In genomic region chr15:60417112-60417511, GRCh38 we compare ENCODE assay signal across 36 cellular contexts.
"Had no signal": no experiment of that assay in that cellular context is flagged by ENCODE, and none has a peak within 500 bp of the region (broad histone marks: within the 10 kb centered on the region; RNA-seq: fewer than 3 reads in every experiment).

No MANE protein-coding gene starts in this region.

- H3K9me3 Mint-ChIP-seq: activated B cell treated with CpG ODN at 0.5 μM for 24 hours; activated CD4-positive, alpha-beta memory T cell treated with anti-CD3 and anti-CD28 coated beads for 36 hours; activated naive CD4-positive, alpha-beta T cell treated with anti-CD3 and anti-CD28 coated beads, Interleukin-2, amount 10 ng/mL, durations not matched to agents 7 days and 5 days; activated naive CD4-positive, alpha-beta T cell treated with anti-CD3 and anti-CD28 coated beads, Interleukin-2, amount 50 U/mL, for 72 hours; activated naive CD8-positive, alpha-beta T cell treated with anti-CD3 and anti-CD28 coated beads, Interleukin-2, amount 10 ng/mL, durations not matched to agents 7 days and 5 days; activated T-cell treated with anti-CD3 and anti-CD28 coated beads, Interleukin-2, amount 50 U/mL, for 24 hours; activated T-cell treated with anti-CD3 and anti-CD28 coated beads, Interleukin-2, amount 50 U/mL, for 72 hours; brain; dendritic cell treated with granulocyte-macrophage colony-stimulating factor and Interleukin-4, amounts not matched to agents 40 ng/mL and 50 ng/mL, for 4 days; endodermal cell; T-helper 2 cell treated with Interferon-gamma antibody and Interleukin-4, amounts not matched to agents 5 μg/mL and 100 μg/mL, for 36 hours had no signal

- H3K27me3 Mint-ChIP-seq: activated B cell treated with CpG ODN at 0.5 μM for 24 hours; activated CD4-positive, alpha-beta memory T cell treated with anti-CD3 and anti-CD28 coated beads for 36 hours; activated CD8-positive, alpha-beta memory T cell treated with anti-CD3 and anti-CD28 coated beads, Interleukin-2, amount 10 ng/mL, durations not matched to agents 7 days and 5 days; activated naive CD4-positive, alpha-beta T cell treated with anti-CD3 and anti-CD28 coated beads, Interleukin-2, amount 10 ng/mL, durations not matched to agents 7 days and 5 days; activated naive CD8-positive, alpha-beta T cell treated with anti-CD3 and anti-CD28 coated beads, Interleukin-2, amount 10 ng/mL, durations not matched to agents 7 days and 5 days; activated T-cell treated with anti-CD3 and anti-CD28 coated beads, Interleukin-2, amount 50 U/mL, for 24 hours; brain; dendritic cell treated with granulocyte-macrophage colony-stimulating factor and Interleukin-4, amounts not matched to agents 40 ng/mL and 50 ng/mL, for 4 days; T-helper 17 cell had no signal

- H3K4me1 Mint-ChIP-seq: activated B cell treated with CpG ODN at 0.5 μM for 24 hours; activated naive CD4-positive, alpha-beta T cell treated with anti-CD3 and anti-CD28 coated beads, Interleukin-2, amount 10 ng/mL, durations not matched to agents 7 days and 5 days had no signal

- H3K27ac ChIP-seq: ascending aorta, breast epithelium, cardiac muscle cell, coronary artery, dorsolateral prefrontal cortex, gastroesophageal sphincter, heart right ventricle, hepatocyte, WERI-Rb-1 had no signal

- H3K4me2 ChIP-seq: hepatocyte had no signal

- H3K9me3 ChIP-seq: ascending aorta, breast epithelium, esophagus squamous epithelium, gastroesophageal sphincter, heart right ventricle had no signal

- DNase-seq: activated B cell treated with CpG ODN at 0.5 μM for 24 hours; activated CD4-positive, alpha-beta memory T cell treated with anti-CD3 and anti-CD28 coated beads for 36 hours; activated CD4-positive, alpha-beta T cell treated with anti-CD3 and anti-CD28 coated beads for 48 hours; activated CD8-positive, alpha-beta memory T cell treated with anti-CD3 and anti-CD28 coated beads, Interleukin-2, amount 10 ng/mL, durations not matched to agents 7 days and 5 days; activated CD8-positive, alpha-beta memory T cell treated with anti-CD3 and anti-CD28 coated beads, Interleukin-2, amount 50 U/mL, for 48 hours; activated CD8-positive, alpha-beta T cell treated with anti-CD3 and anti-CD28 coated beads, Interleukin-2, amount 10 ng/mL, durations not matched to agents 7 days and 5 days; activated gamma-delta T cell; activated naive CD4-positive, alpha-beta T cell; activated naive CD4-positive, alpha-beta T cell treated with anti-CD3 and anti-CD28 coated beads, Interleukin-2, amount 10 ng/mL, durations not matched to agents 7 days and 5 days; activated naive CD8-positive, alpha-beta T cell treated with anti-CD3 and anti-CD28 coated beads, Interleukin-2, amount 10 ng/mL, durations not matched to agents 7 days and 5 days; activated T-cell treated with anti-CD3 and anti-CD28 coated beads for 4 hours; activated T-cell treated with anti-CD3 and anti-CD28 coated beads, Interleukin-2, amount 50 U/mL, for 24 hours; activated T-cell treated with anti-CD3 and anti-CD28 coated beads, Interleukin-2, amount 50 U/mL, for 72 hours; central memory CD4-positive, alpha-beta T cell; cerebellar nuclear complex; dorsolateral prefrontal cortex; effector memory CD4-positive, alpha-beta T cell; endodermal cell; esophagus squamous epithelium; foreskin melanocyte; heart right ventricle; T-helper 1 cell; T-helper 17 cell; T1000; WERI-Rb-1 had no signal

- H3K36me3 ChIP-seq: ascending aorta, breast epithelium, WERI-Rb-1 had no signal

- H3K4me3 Mint-ChIP-seq: activated B cell treated with CpG ODN at 0.5 μM for 24 hours; activated CD4-positive, alpha-beta memory T cell treated with anti-CD3 and anti-CD28 coated beads for 36 hours; activated CD8-positive, alpha-beta memory T cell treated with anti-CD3 and anti-CD28 coated beads, Interleukin-2, amount 10 ng/mL, durations not matched to agents 7 days and 5 days; activated CD8-positive, alpha-beta T cell treated with anti-CD3 and anti-CD28 coated beads, Interleukin-2, amount 10 ng/mL, durations not matched to agents 7 days and 5 days; activated naive CD4-positive, alpha-beta T cell treated with anti-CD3 and anti-CD28 coated beads, Interleukin-2, amount 10 ng/mL, durations not matched to agents 7 days and 5 days; activated naive CD8-positive, alpha-beta T cell treated with anti-CD3 and anti-CD28 coated beads, Interleukin-2, amount 10 ng/mL, durations not matched to agents 7 days and 5 days; activated T-cell treated with anti-CD3 and anti-CD28 coated beads, Interleukin-2, amount 50 U/mL, for 24 hours; activated T-cell treated with anti-CD3 and anti-CD28 coated beads, Interleukin-2, amount 50 U/mL, for 72 hours; brain; dendritic cell treated with granulocyte-macrophage colony-stimulating factor and Interleukin-4, amounts not matched to agents 40 ng/mL and 50 ng/mL, for 4 days; endodermal cell; T-helper 17 cell; T-helper 2 cell treated with Interferon-gamma antibody and Interleukin-4, amounts not matched to agents 5 μg/mL and 100 μg/mL, for 36 hours had no signal

- H3K36me3 Mint-ChIP-seq: activated naive CD4-positive, alpha-beta T cell treated with anti-CD3 and anti-CD28 coated beads, Interleukin-2, amount 50 U/mL, for 72 hours had no signal

- H3K4me3 ChIP-seq: ascending aorta, breast epithelium, cardiac muscle cell, coronary artery, dorsolateral prefrontal cortex, esophagus squamous epithelium, gastroesophageal sphincter, heart right ventricle, hepatocyte had no signal

- H2AFZ ChIP-seq: hepatocyte had no signal

- H3K27ac Mint-ChIP-seq: activated B cell treated with CpG ODN at 0.5 μM for 24 hours; activated CD4-positive, alpha-beta memory T cell treated with anti-CD3 and anti-CD28 coated beads for 36 hours; activated CD8-positive, alpha-beta memory T cell treated with anti-CD3 and anti-CD28 coated beads, Interleukin-2, amount 10 ng/mL, durations not matched to agents 7 days and 5 days; activated CD8-positive, alpha-beta T cell treated with anti-CD3 and anti-CD28 coated beads, Interleukin-2, amount 10 ng/mL, durations not matched to agents 7 days and 5 days; activated naive CD4-positive, alpha-beta T cell treated with anti-CD3 and anti-CD28 coated beads, Interleukin-2, amount 10 ng/mL, durations not matched to agents 7 days and 5 days; activated naive CD4-positive, alpha-beta T cell treated with anti-CD3 and anti-CD28 coated beads, Interleukin-2, amount 50 U/mL, for 72 hours; activated naive CD8-positive, alpha-beta T cell treated with anti-CD3 and anti-CD28 coated beads, Interleukin-2, amount 10 ng/mL, durations not matched to agents 7 days and 5 days; activated T-cell treated with anti-CD3 and anti-CD28 coated beads, Interleukin-2, amount 50 U/mL, for 24 hours; activated T-cell treated with anti-CD3 and anti-CD28 coated beads, Interleukin-2, amount 50 U/mL, for 72 hours; brain; endodermal cell; T-helper 17 cell; T-helper 2 cell treated with Interferon-gamma antibody and Interleukin-4, amounts not matched to agents 5 μg/mL and 100 μg/mL, for 36 hours had no signal

- ATAC-seq: activated CD4-positive, CD25-positive, alpha-beta regulatory T cell treated with anti-CD3 and anti-CD28 coated beads, Interleukin-2, amount 50 U/mL, for 24 hours; activated CD8-positive, alpha-beta memory T cell treated with anti-CD3 and anti-CD28 coated beads, Interleukin-2, amount 10 ng/mL, durations not matched to agents 7 days and 5 days; activated CD8-positive, alpha-beta T cell treated with anti-CD3 and anti-CD28 coated beads, Interleukin-2, amount 10 ng/mL, durations not matched to agents 7 days and 5 days; activated naive CD4-positive, alpha-beta T cell treated with anti-CD3 and anti-CD28 coated beads, Interleukin-2, amount 50 U/mL, for 72 hours; activated T-cell treated with anti-CD3 and anti-CD28 coated beads, Interleukin-2, amount 50 U/mL, for 72 hours; gastroesophageal sphincter; heart right ventricle; T-helper 17 cell had no signal

- H3K79me2 ChIP-seq: hepatocyte had no signal

- H3K27me3 ChIP-seq: ascending aorta, breast epithelium, cardiac muscle cell, dorsolateral prefrontal cortex, esophagus squamous epithelium, gastroesophageal sphincter, heart right ventricle, hepatocyte had no signal
